11 cellular contexts compared by ENCODE assay signal in the genomic region with DNA sequence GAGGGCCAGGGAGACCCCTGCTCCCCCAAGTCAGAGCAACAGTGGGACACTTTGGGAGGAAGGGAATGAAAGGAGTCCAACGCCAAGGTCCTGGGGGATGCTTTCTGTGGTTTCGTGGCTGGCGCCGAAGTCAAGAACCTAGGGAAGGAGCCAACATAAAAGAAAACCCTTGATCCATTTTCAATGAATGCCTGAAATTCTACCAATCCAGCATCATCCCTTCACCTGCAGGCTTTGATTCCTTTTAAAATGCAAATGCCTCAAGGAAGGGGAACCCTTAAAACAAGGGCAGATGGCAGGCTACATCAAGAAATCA.
DNase-seq lines count a peak whose midpoint lies in the region; ATAC-seq and TF ChIP-seq lines count a peak whose summit lies in the region.
"Had no signal": no experiment of that assay in that cellular context is flagged by ENCODE, and none has a peak within 500 bp of the region (broad histone marks: within the 10 kb centered on the region; RNA-seq: fewer than 3 reads in every experiment).

No MANE protein-coding gene starts in this region.

- H3K27me3 ChIP-seq in heart right ventricle (no peaks in the 10 kb centered on the region), mucosa of rectum (ENCODE audit: control insufficient read depth in 2 of 2, insufficient read depth in 2 of 2, low read length in 2 of 2) (no peaks in the 10 kb centered on the region)

- H3K9me3 Mint-ChIP-seq in type B pancreatic cell, result no peaks in the 10 kb centered on the region
- H3K9me3 Mint-ChIP-seq: activated CD4-positive, alpha-beta memory T cell treated with anti-CD3 and anti-CD28 coated beads, Interleukin-2, amount 10 ng/mL, durations not matched to agents 7 days and 5 days; CD4-positive, alpha-beta T cell; IgD-negative memory B cell had no signal

- H3K4me1 ChIP-seq in heart right ventricle, result peaks cover 0 to 54% (median 6%) of the 10 kb centered on the region in 9 donors
- peaks cover 2 to 12% of the 10 kb centered on the region in 2 donors for H3K4me1 ChIP-seq in mucosa of rectum (ENCODE audit: control insufficient read depth in 2 of 2, insufficient read depth in 2 of 2, low read length in 2 of 2)

- H3K9ac ChIP-seq in mucosa of rectum (ENCODE audit: low read depth in 1 of 2, low read length in 2 of 2), result no peak overlapping the region

- H3K4me3 ChIP-seq in heart right ventricle (peak overlapping the region in 7 of 10 donors; percentile 69 to 99 (median 81)), astrocyte of the cerebellum (ENCODE audit: low read depth, low read length) (peak overlapping the region; percentile 46), mucosa of rectum (ENCODE audit: low read length in 2 of 2) (peak overlapping the region; percentile 73 to 79)

- no peak overlapping the region for H3K27ac Mint-ChIP-seq in type B pancreatic cell
- H3K27ac Mint-ChIP-seq: activated CD4-positive, alpha-beta memory T cell treated with anti-CD3 and anti-CD28 coated beads, Interleukin-2, amount 10 ng/mL, durations not matched to agents 7 days and 5 days; CD4-positive, alpha-beta T cell had no signal

- peaks cover 9% of the 10 kb centered on the region for H3K27me3 Mint-ChIP-seq in type B pancreatic cell
- H3K27me3 Mint-ChIP-seq: IgD-negative memory B cell had no signal

- no peaks in the 10 kb centered on the region for H3K36me3 Mint-ChIP-seq in type B pancreatic cell
- H3K36me3 Mint-ChIP-seq: IgD-negative memory B cell had no signal

- no peak overlapping the region for H3K4me3 Mint-ChIP-seq in type B pancreatic cell

- H3K27ac ChIP-seq in heart right ventricle, result peak overlapping the region in 1 of 10 donors; percentile 96
- no peak overlapping the region for H3K27ac ChIP-seq in mucosa of rectum (ENCODE audit: low read depth in 2 of 2, low read length in 2 of 2)

- no peak for DNase-seq in heart right ventricle
- DNase-seq in Right ventricle myocardium inferior (ENCODE audit: missing footprints), result no peak
- no peak for DNase-seq in astrocyte of the cerebellum (ENCODE audit: low read depth)
- no peak for DNase-seq in type B pancreatic cell (ENCODE audit: extremely low spot score, unreplicated experiment)
- DNase-seq in NK-92 (lab: John Stamatoyannopoulos, UW; ENCODE audit: unreplicated experiment), result no peak
- no peak for DNase-seq in NCI-H2029 treated with DMSO at 0.1 percent for 48 hours (lab: John Stamatoyannopoulos, UW)

- H3K9me3 ChIP-seq in heart right ventricle, result peaks cover 0 to 5% (median 0%) of the 10 kb centered on the region in 11 donors
- no peaks in the 10 kb centered on the region for H3K9me3 ChIP-seq in mucosa of rectum (ENCODE audit: control insufficient read depth in 2 of 2, low read length in 2 of 2)

- intact Hi-C loops in heart right ventricle (cut with DNase I), result loop anchor here (1.0 to 10.0 kb wide), 14 partner anchors 91 to 531 kb away; partner anchors contain the start of genes AFTPH (in 4 of the 10) and SERTAD2 (in 2 of the 10)
- intact Hi-C loops in Right ventricle myocardium inferior (cut with DNase I), result loop anchor here (1.0 to 5.0 kb wide), 3 partner anchors 221 to 533 kb away; no protein-coding TSS in a partner anchor

- in situ Hi-C loops in astrocyte of the cerebellum (cut with HindIII; ENCODE audit: low sequenced_read_pairs), result no loop called here

- 29 to 37% methylated on average over 4 of the region's 4 CpGs for WGBS in heart right ventricle, 2 donors

- no peaks in the 10 kb centered on the region for H3K36me3 ChIP-seq in heart right ventricle
- H3K36me3 ChIP-seq in mucosa of rectum (ENCODE audit: control insufficient read depth in 2 of 2, insufficient read depth in 2 of 2, low read length in 2 of 2), result no peaks in the 10 kb centered on the region

- no peak for ATAC-seq in heart right ventricle
- ATAC-seq in Right ventricle myocardium inferior, result no peak
- ATAC-seq in HG03095 (IDR thresholded peaks at IDR 0.05; ENCODE audit: unreplicated experiment), result no peak

- H3K4me1 Mint-ChIP-seq in type B pancreatic cell (ENCODE audit: unreplicated experiment), result peaks cover 9% of the 10 kb centered on the region

- peak in 4 of 9 donors; percentile 14 to 37 (median 22) for TF ChIP-seq CTCF in heart right ventricle (IDR thresholded peaks at IDR 0.05)
- no peak for TF ChIP-seq CTCF in astrocyte of the cerebellum (IDR thresholded peaks at IDR 0.05; ENCODE audit: low read depth, low read length, missing control alignments)
- TF ChIP-seq CTCF in type B pancreatic cell (conservative IDR thresholded peaks at IDR 0.05), result peak; percentile 27
